Comparison of ENCODE assay signal across 22 cellular contexts in genomic region chr20:35034150-35034549, GRCh38.
"Had no signal": no experiment of that assay in that cellular context is flagged by ENCODE, and none has a peak within 500 bp of the region (broad histone marks: within the 10 kb centered on the region; RNA-seq: fewer than 3 reads in every experiment).

No MANE protein-coding gene starts in this region.

- H3K4me1 Mint-ChIP-seq: memory B cell, nephron had no signal

- H3K27me3 ChIP-seq: gastrocnemius medialis, stomach, thyroid gland, upper lobe of left lung had no signal

- H3K27ac ChIP-seq: coronary artery, gastrocnemius medialis, prostate gland, skin epidermis, stomach, thyroid gland, upper lobe of left lung had no signal

- H3K9me3 Mint-ChIP-seq: central memory CD8-positive, alpha-beta T cell; memory B cell; naive thymus-derived CD4-positive, alpha-beta T cell; nephron had no signal

- ATAC-seq: gastrocnemius medialis; left lobe of liver; naive thymus-derived CD4-positive, alpha-beta T cell; right cardiac atrium had no signal

- H3K4me3 Mint-ChIP-seq: central memory CD8-positive, alpha-beta T cell; memory B cell; naive thymus-derived CD4-positive, alpha-beta T cell; nephron had no signal

- H3K27ac Mint-ChIP-seq: memory B cell, nephron had no signal

- DNase-seq: dermis blood vessel endothelial cell; effector memory CD4-positive, alpha-beta T cell; gastrocnemius medialis; head of caudate nucleus; naive thymus-derived CD4-positive, alpha-beta T cell; nucleus accumbens; right cardiac atrium; stimulated activated CD4-positive, alpha-beta T cell treated with anti-CD3 and anti-CD28 coated beads, Interleukin-15, amount 100 ng/mL, for 24 hours; stimulated activated CD4-positive, alpha-beta T cell treated with anti-CD3 and anti-CD28 coated beads, Interleukin-4, amount 100 ng/mL, for 1 hour; stimulated activated CD8-positive, alpha-beta memory T cell treated with anti-CD3 and anti-CD28 coated beads, Interleukin-4, amount 100 ng/mL, for 48 hours; stimulated activated naive CD4-positive, alpha-beta T cell treated with Interleukin-2 at 50 U/mL for 16 hours; stomach; thyroid gland; upper lobe of left lung had no signal

- H3K9me3 ChIP-seq: gastrocnemius medialis, prostate gland, stomach, thyroid gland, upper lobe of left lung had no signal

- H3K4me1 ChIP-seq: gastrocnemius medialis, prostate gland had no signal

- H3K4me3 ChIP-seq: coronary artery, gastrocnemius medialis, lung, prostate gland, skin epidermis, stomach, thyroid gland, upper lobe of left lung had no signal

- H3K27me3 Mint-ChIP-seq: central memory CD8-positive, alpha-beta T cell; memory B cell; naive thymus-derived CD4-positive, alpha-beta T cell had no signal
